ENCODE assay signal across 9 cellular contexts in genomic region chr14:22887990-22888378, GRCh38. TPM values are rescaled to one million over a fixed set of nuclear protein-coding genes. Genes with fewer than 3 reads are reported as not detected.
DNase-seq lines count a peak whose midpoint lies in the region; ATAC-seq, FAIRE-seq and TF ChIP-seq lines count a peak whose summit lies in the region.
"Had no signal": no experiment of that assay in that cellular context is flagged by ENCODE, and none has a peak within 500 bp of the region (broad histone marks: within the 10 kb centered on the region; RNA-seq: fewer than 3 reads in every experiment).

No MANE protein-coding gene starts in this region.

- H3K4me3 ChIP-seq in kidney epithelial cell (ENCODE audit: low read depth, low read length): peak overlapping the region; percentile 63
- H3K4me3 ChIP-seq in suprapubic skin: peak overlapping the region; percentile 55

- TF ChIP-seq EP300 in suprapubic skin (IDR thresholded peaks at IDR 0.05): no peak

- TF ChIP-seq CTCF in 22Rv1 (IDR thresholded peaks at IDR 0.05) (no peak), kidney epithelial cell (IDR thresholded peaks at IDR 0.05; ENCODE audit: insufficient read depth, low read length, poor library complexity, severe bottlenecking) (no peak), suprapubic skin (IDR thresholded peaks at IDR 0.05) (no peak)

- FAIRE-seq in GM19239 (lab: Jason Lieb, UNC): peak; percentile 93
- FAIRE-seq: endothelial cell of umbilical vein had no signal

- no peak for TF ChIP-seq POLR2A in suprapubic skin (IDR thresholded peaks at IDR 0.05)

- peak; percentile 39 for ATAC-seq in HG03439 (IDR thresholded peaks at IDR 0.05; ENCODE audit: unreplicated experiment)

- H3K27me3 ChIP-seq in kidney epithelial cell (ENCODE audit: control insufficient read depth, insufficient read depth, low read length): no peaks in the 10 kb centered on the region
- H3K27me3 ChIP-seq in suprapubic skin: no peaks in the 10 kb centered on the region

- H3K4me1 ChIP-seq in suprapubic skin: peaks cover 39% of the 10 kb centered on the region

- WGBS in suprapubic skin: no CpG with 5 or more reads among the region's 5 CpGs

- H3K36me3 ChIP-seq in kidney epithelial cell (ENCODE audit: control insufficient read depth, insufficient read depth, low read length) (no peaks in the 10 kb centered on the region), suprapubic skin (no peaks in the 10 kb centered on the region)

- DNase-seq in GM19239 (ENCODE audit: insufficient read length, low spot score) (peak; percentile 41), activated T-cell treated with anti-CD3 and anti-CD28 coated beads for 4 hours (peak; percentile 63), kidney epithelial cell (ENCODE audit: low read depth) (no peak), suprapubic skin (ENCODE audit: low spot score in 2 of 2) (no peak), NCI-H510A (lab: John Stamatoyannopoulos, UW) (no peak), globus pallidus (ENCODE audit: low spot score) (no peak)

- H3K9me3 ChIP-seq in suprapubic skin: no peaks in the 10 kb centered on the region

- H3K27ac ChIP-seq in 22Rv1 (peak overlapping the region; percentile 95), suprapubic skin (no peak overlapping the region)

RNA-seq across cellular contexts. Expression of gene REM2, which starts 5.0 kb away (rescaled TPM):
- 0.48 and 1.2 TPM in 2 replicates for total RNA-seq in kidney epithelial cell
- total RNA-seq in suprapubic skin: 1 to 10 TPM in 2 of 4 donors, under 1 TPM in 2; 0.89 to 5.4 (median 1.2) TPM

RNA-seq across cellular contexts. Expression of gene LRP10, which starts 16.4 kb away (rescaled TPM):
- total RNA-seq in kidney epithelial cell (124 and 150 TPM in 2 replicates), suprapubic skin (100 to 1,000 TPM in 3 of 4 donors, 10 to 100 TPM in 1; 97.8 to 170 (median 157) TPM)

RNA-seq across cellular contexts. Expression of gene RBM23, which starts 31.0 kb away (rescaled TPM):
- total RNA-seq in kidney epithelial cell (96.1 and 146 TPM in 2 replicates), suprapubic skin (100 to 1,000 TPM in 1 of 4 donors, 10 to 100 TPM in 3; 64.5 to 104 (median 93.0) TPM)

RNA-seq across cellular contexts. Expression of gene PRMT5, which starts 41.2 kb away (rescaled TPM):
- total RNA-seq in kidney epithelial cell (94.0 and 107 TPM in 2 replicates), suprapubic skin (10 to 100 TPM; 44.0 to 58.4 (median 50.3) TPM)

RNA-seq across cellular contexts. Expression of gene MMP14, which starts 51.6 kb away (rescaled TPM):
- total RNA-seq in kidney epithelial cell: 650 and 669 TPM in 2 replicates
- total RNA-seq in suprapubic skin: 100 to 1,000 TPM; 106 to 161 (median 128) TPM

Comparison
In these comparisons a context has a peak if more than half of its experiments do, and no peak if none do; other contexts are left out.
1. DNase-seq: peak in GM19239 (single experiment) and activated T-cell treated with anti-CD3 and anti-CD28 coated beads for 4 hours (single experiment); none in kidney epithelial cell (single experiment), suprapubic skin (0 of 2), NCI-H510A (single experiment) and globus pallidus (single experiment).